ENCODE assay signal across 13 cellular contexts in genomic region chr2:18910843-18911242, GRCh38.
DNase-seq lines count a peak whose midpoint lies in the region; ATAC-seq and TF ChIP-seq lines count a peak whose summit lies in the region.
"Had no signal": no experiment of that assay in that cellular context is flagged by ENCODE, and none has a peak within 500 bp of the region (broad histone marks: within the 10 kb centered on the region; RNA-seq: fewer than 3 reads in every experiment).

No MANE protein-coding gene starts in this region.

- H3K4me1 ChIP-seq in HEK293 (ENCODE audit: control insufficient read depth, insufficient read depth, low read length) = no peaks in the 10 kb centered on the region
- H3K4me1 ChIP-seq: uterus had no signal

- H3K27ac Mint-ChIP-seq in activated T-cell treated with anti-CD3 and anti-CD28 coated beads, Interleukin-2, amount 50 U/mL, for 24 hours = no peak overlapping the region
- H3K27ac Mint-ChIP-seq: progenitor cell of endocrine pancreas had no signal

- no peaks in the 10 kb centered on the region for H3K9me3 Mint-ChIP-seq in activated T-cell treated with anti-CD3 and anti-CD28 coated beads, Interleukin-2, amount 50 U/mL, for 24 hours

- CTCF ChIA-PET in HEK293 (lab: Yijun Ruan, JAX) = no interaction called here

- TF ChIP-seq CTCF in HEK293 (tag by site-specific recombination; IDR thresholded peaks at IDR 0.05) = no peak

- H3K27ac ChIP-seq in HEK293 (ENCODE audit: extremely low read depth, low read depth, low read length) = no peak overlapping the region
- H3K27ac ChIP-seq: uterus had no signal

- H3K36me3 ChIP-seq in HEK293 (ENCODE audit: control insufficient read depth in 2 of 2, insufficient read depth in 1 of 2, low read length in 2 of 2) = no peaks in the 10 kb centered on the region; a peak in 1 of 3 replicates
- H3K36me3 ChIP-seq: uterus had no signal

- H3K4me1 Mint-ChIP-seq in activated T-cell treated with anti-CD3 and anti-CD28 coated beads, Interleukin-2, amount 50 U/mL, for 24 hours (ENCODE audit: low read depth) = no peaks in the 10 kb centered on the region

- H3K4me3 ChIP-seq in HEK293 (ENCODE audit: low read depth, low read length) = no peak overlapping the region
- H3K4me3 ChIP-seq: uterus had no signal

- H3K4me3 Mint-ChIP-seq in activated T-cell treated with anti-CD3 and anti-CD28 coated beads, Interleukin-2, amount 50 U/mL, for 24 hours = no peak overlapping the region

- no peaks in the 10 kb centered on the region for H3K36me3 Mint-ChIP-seq in activated T-cell treated with anti-CD3 and anti-CD28 coated beads, Interleukin-2, amount 50 U/mL, for 24 hours (ENCODE audit: low read depth)

- no peaks in the 10 kb centered on the region for H3K9me3 ChIP-seq in HEK293 (ENCODE audit: control insufficient read depth, insufficient read depth, low read depth, low read length)
- H3K9me3 ChIP-seq: uterus had no signal

- DNase-seq in A172 (ENCODE audit: low spot score) (peak; percentile 78), amniotic epithelial cell (ENCODE audit: low read depth) (peak; percentile 65), hepatic stellate cell (ENCODE audit: low spot score) (peak; percentile 23), MV-4-11 (lab: John Stamatoyannopoulos, UW) (no peak)
- no peak for DNase-seq in activated T-cell treated with anti-CD3 and anti-CD28 coated beads, Interleukin-2, amount 50 U/mL, for 24 hours
- DNase-seq: amniotic stem cell, NCI-H774, T-helper 1 cell, uterus had no signal

- POLR2A ChIA-PET in HEK293 (lab: Yijun Ruan, JAX) = interaction anchor here (0.6 kb wide), 1 partner anchor 26 kb away, joined by 5 read pairs; no protein-coding TSS in a partner anchor

- no peaks in the 10 kb centered on the region for H3K27me3 Mint-ChIP-seq in activated T-cell treated with anti-CD3 and anti-CD28 coated beads, Interleukin-2, amount 50 U/mL, for 24 hours
- H3K27me3 Mint-ChIP-seq: progenitor cell of endocrine pancreas had no signal

- ATAC-seq in HG02588 (IDR thresholded peaks at IDR 0.05; ENCODE audit: unreplicated experiment) (no peak), GM21529 (IDR thresholded peaks at IDR 0.05; ENCODE audit: unreplicated experiment) (no peak)

TF ChIP-seq in HEK293, 187 proteins besides CTCF, POLR2A, EP300 and RAD21:
- TF ChIP-seq PRDM10 (tag by site-specific recombination; IDR thresholded peaks at IDR 0.05) = peak; percentile 54
- TF ChIP-seq PRDM1 (tag by site-specific recombination; IDR thresholded peaks at IDR 0.05) = peak; percentile 30; the same call in 1 of the 2 replicates
- no peak for TF ChIP-seq ZBTB17 (tag by site-specific recombination; IDR thresholded peaks at IDR 0.05)
- no peak for TF ChIP-seq ZBTB8A (tag by site-specific recombination; IDR thresholded peaks at IDR 0.05)

Comparison
In these comparisons a context has a peak if more than half of its experiments do, and no peak if none do; other contexts are left out.
1. DNase-seq: peak in A172 (single experiment), amniotic epithelial cell (single experiment) and hepatic stellate cell (single experiment); none in MV-4-11 (single experiment) and activated T-cell treated with anti-CD3 and anti-CD28 coated beads, Interleukin-2, amount 50 U/mL, for 24 hours (single experiment).